In genomic region chr5:141529002-141529401, GRCh38 we compare ENCODE assay signal across 2 cellular contexts.
TF ChIP-seq lines count a peak whose summit lies in the region.

No MANE protein-coding gene starts in this region.

TF ChIP-seq in liver, 16 proteins besides CTCF, POLR2A, EP300 and RAD21:
- no peak for TF ChIP-seq NR2F2 (IDR thresholded peaks at IDR 0.05)
- no peak for TF ChIP-seq FOXA1 (IDR thresholded peaks at IDR 0.05)
- TF ChIP-seq MAX (IDR thresholded peaks at IDR 0.05), result no peak
- no peak for TF ChIP-seq TAF1 (conservative IDR thresholded peaks at IDR 0.05)
- no peak for TF ChIP-seq FOXA2 (IDR thresholded peaks at IDR 0.05)
- TF ChIP-seq REST (IDR thresholded peaks at IDR 0.05), result no peak
- TF ChIP-seq ATF3 (IDR thresholded peaks at IDR 0.05), result no peak
- no peak for TF ChIP-seq HNF4A (conservative IDR thresholded peaks at IDR 0.05)
- no peak for TF ChIP-seq YY1 (IDR thresholded peaks at IDR 0.05)
- TF ChIP-seq HNF4G (IDR thresholded peaks at IDR 0.05), result no peak
- TF ChIP-seq ZBTB33 (IDR thresholded peaks at IDR 0.05), result no peak
- no peak for TF ChIP-seq SP1 (IDR thresholded peaks at IDR 0.05)
- no peak for TF ChIP-seq GABPA (IDR thresholded peaks at IDR 0.05 in 1 of 2, conservative IDR thresholded peaks at IDR 0.05 in 1 of 2)

TF ChIP-seq in HepG2, 621 proteins besides CTCF, POLR2A, EP300 and RAD21:
- TF ChIP-seq ZNF660 (CRISPR knock-in tag; IDR thresholded peaks at IDR 0.05; ENCODE audit: borderline replicate concordance, low read depth) (no peak), JARID2 (CRISPR knock-in tag; IDR thresholded peaks at IDR 0.05; ENCODE audit: insufficient replicate concordance) (no peak), PHF5A (CRISPR knock-in tag; IDR thresholded peaks at IDR 0.05; ENCODE audit: low read depth, unreplicated experiment) (no peak), TSC22D2 (CRISPR knock-in tag; IDR thresholded peaks at IDR 0.05; ENCODE audit: borderline replicate concordance) (no peak), E2F1 (CRISPR knock-in tag; IDR thresholded peaks at IDR 0.05) (no peak), BCL6 (CRISPR knock-in tag; IDR thresholded peaks at IDR 0.05) (no peak), SP1 (IDR thresholded peaks at IDR 0.05) (no peak), SP1 (CRISPR knock-in tag; IDR thresholded peaks at IDR 0.05) (no peak), IRF1 (CRISPR knock-in tag; IDR thresholded peaks at IDR 0.05; ENCODE audit: low read depth) (no peak), CREB1 (IDR thresholded peaks at IDR 0.05) (no peak), CREB1 (CRISPR knock-in tag; IDR thresholded peaks at IDR 0.05) (no peak), ZNF746 (CRISPR knock-in tag; IDR thresholded peaks at IDR 0.05) (no peak), E2F2 (CRISPR knock-in tag; IDR thresholded peaks at IDR 0.05; ENCODE audit: borderline replicate concordance) (no peak), RFX5 (IDR thresholded peaks at IDR 0.05; ENCODE audit: low read depth, low read length) (no peak), SRSF1 (optimal IDR thresholded peaks at IDR 0.05; ENCODE audit: low read depth, low read length) (no peak), ZNF674 (CRISPR knock-in tag; IDR thresholded peaks at IDR 0.05; ENCODE audit: low read depth) (no peak), MXI1 (IDR thresholded peaks at IDR 0.05; ENCODE audit: borderline replicate concordance, low read depth, low read length) (no peak), ZNF225 (CRISPR knock-in tag; IDR thresholded peaks at IDR 0.05) (no peak)
